ENCODE assay signal across 13 cellular contexts in the genomic region with DNA sequence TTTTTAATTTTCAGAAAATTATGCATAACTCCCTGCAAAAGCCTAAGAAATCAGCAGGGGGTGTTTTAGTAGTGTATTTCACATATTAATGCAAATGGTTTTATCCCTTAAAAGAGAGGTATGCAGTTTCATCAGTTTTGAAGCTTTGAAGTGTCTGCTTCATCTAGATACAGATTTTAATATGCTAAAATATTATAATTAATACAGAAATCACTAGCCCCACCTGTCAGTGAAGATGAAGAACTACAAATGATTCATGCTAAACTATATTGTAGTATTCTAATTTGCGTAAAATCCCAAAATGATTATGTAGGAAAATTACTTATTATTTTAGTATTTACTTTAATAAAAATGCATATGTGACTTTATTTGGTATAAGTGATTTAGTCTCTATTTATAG. TPM values are rescaled to one million over a fixed set of nuclear protein-coding genes. Genes with fewer than 3 reads are reported as not detected.
DNase-seq lines count a peak whose midpoint lies in the region; ATAC-seq and TF ChIP-seq lines count a peak whose summit lies in the region.
"Had no signal": no experiment of that assay in that cellular context is flagged by ENCODE, and none has a peak within 500 bp of the region (broad histone marks: within the 10 kb centered on the region; RNA-seq: fewer than 3 reads in every experiment).

No MANE protein-coding gene starts in this region.

- no peak overlapping the region for H4K8ac ChIP-seq in H9 (replicated peaks; ENCODE audit: insufficient read length, low read depth, low read length)

- no peak overlapping the region for H3K18ac ChIP-seq in H9 (ENCODE audit: insufficient read length, low read depth, low read length)

- H2BK20ac ChIP-seq in H9 (ENCODE audit: low read depth, low read length, poor library complexity, severe bottlenecking): no peak overlapping the region

- no peak overlapping the region for H2BK15ac ChIP-seq in H9 (ENCODE audit: low read depth, low read length)

- H3K27me3 ChIP-seq in BE2C: no peaks in the 10 kb centered on the region
- no peaks in the 10 kb centered on the region for H3K27me3 ChIP-seq in H9 (ENCODE audit: insufficient read depth, low read length)
- no peaks in the 10 kb centered on the region for H3K27me3 ChIP-seq in adipocyte (replicated peaks; ENCODE audit: control insufficient read depth, insufficient read depth, low read length)

- no peak overlapping the region for H2BK120ac ChIP-seq in H9 (ENCODE audit: low read depth, low read length, poor library complexity, severe bottlenecking)

- no peak overlapping the region for H2AK5ac ChIP-seq in H9 (ENCODE audit: insufficient read length, low read length)

- H4K91ac ChIP-seq in H9 (ENCODE audit: insufficient read length, low read depth, low read length): no peak overlapping the region

- DNase-seq in BE2C (no peak), H9 (no peak), adipocyte (ENCODE audit: low read depth) (peak; percentile 70), iris pigment epithelial cell (ENCODE audit: low read depth) (peak; percentile 24), NOMO-1 treated with DMSO at 0.1 percent for 48 hours (lab: John Stamatoyannopoulos, UW; ENCODE audit: unreplicated experiment) (no peak), NCI-H1417 treated with DMSO at 0.1 percent for 48 hours (lab: John Stamatoyannopoulos, UW) (no peak)
- DNase-seq in T-helper 2 cell treated with Interferon-gamma antibody and Interleukin-4, amounts not matched to agents 5 μg/mL and 100 μg/mL, for 36 hours (ENCODE audit: low spot score): no peak
- DNase-seq: Calu3; effector memory CD8-positive, alpha-beta T cell; NCI-H1930; retina had no signal

- H3K4ac ChIP-seq in H9 (ENCODE audit: low read depth, low read length): no peak overlapping the region

- H3K4me1 Mint-ChIP-seq in H9: peaks cover 15 to 16% of the 10 kb centered on the region in 2 experiments
- peaks cover 28% of the 10 kb centered on the region for H3K4me1 Mint-ChIP-seq in T-helper 2 cell treated with Interferon-gamma antibody and Interleukin-4, amounts not matched to agents 5 μg/mL and 100 μg/mL, for 36 hours (ENCODE audit: low read depth)

- no peaks in the 10 kb centered on the region for H3K9me3 Mint-ChIP-seq in H9
- no peaks in the 10 kb centered on the region for H3K9me3 Mint-ChIP-seq in T-helper 2 cell treated with Interferon-gamma antibody and Interleukin-4, amounts not matched to agents 5 μg/mL and 100 μg/mL, for 36 hours
- H3K9me3 Mint-ChIP-seq: effector memory CD8-positive, alpha-beta T cell had no signal

- ATAC-seq in HG02588 (IDR thresholded peaks at IDR 0.05; ENCODE audit: unreplicated experiment): no peak
- ATAC-seq: effector memory CD8-positive, alpha-beta T cell; GM12878 had no signal

- no peak overlapping the region for H2BK5ac ChIP-seq in H9 (ENCODE audit: insufficient read length, low read length)

- no peaks in the 10 kb centered on the region for H3K79me1 ChIP-seq in H9 (ENCODE audit: insufficient read depth, low read depth, low read length, poor library complexity, severe bottlenecking)

- H3K23me2 ChIP-seq in H9 (ENCODE audit: insufficient read length, low read depth, low read length, poor library complexity, severe bottlenecking): peaks cover 2% of the 10 kb centered on the region

- H3K23ac ChIP-seq in H9 (ENCODE audit: insufficient read length, low read depth, low read length): no peak overlapping the region

- H3T11ph ChIP-seq in H9 (ENCODE audit: low read length): no peak overlapping the region

- no peaks in the 10 kb centered on the region for H3K4me1 ChIP-seq in BE2C
- H3K4me1 ChIP-seq in H9 (ENCODE audit: insufficient read depth, low read length): no peaks in the 10 kb centered on the region; the same call in 1 of the 2 replicates
- peaks cover 9% of the 10 kb centered on the region for H3K4me1 ChIP-seq in adipocyte (ENCODE audit: control insufficient read depth, insufficient read depth, low read length)

- H3K9ac ChIP-seq in H9 (ENCODE audit: extremely low read depth, insufficient read length, low read length) (no peak overlapping the region), adipocyte (ENCODE audit: low read length) (no peak overlapping the region)

- H3K9me3 ChIP-seq in BE2C (no peaks in the 10 kb centered on the region), H9 (ENCODE audit: control insufficient read depth, low read depth, low read length) (no peaks in the 10 kb centered on the region), adipocyte (ENCODE audit: control insufficient read depth, low read length) (no peaks in the 10 kb centered on the region)

- H3K79me2 ChIP-seq in H9 (ENCODE audit: insufficient read depth, low read length): no peaks in the 10 kb centered on the region

- no peak overlapping the region for H3K27ac ChIP-seq in H9 (ENCODE audit: insufficient read length, low read depth, low read length)

- H3K27me3 Mint-ChIP-seq in H9 (ENCODE audit: low read depth): no peaks in the 10 kb centered on the region
- H3K27me3 Mint-ChIP-seq in T-helper 2 cell treated with Interferon-gamma antibody and Interleukin-4, amounts not matched to agents 5 μg/mL and 100 μg/mL, for 36 hours (ENCODE audit: low read depth): peaks cover 2% of the 10 kb centered on the region
- H3K27me3 Mint-ChIP-seq: effector memory CD8-positive, alpha-beta T cell had no signal

- H3K56ac ChIP-seq in H9 (ENCODE audit: insufficient read length, low read depth, low read length): no peak overlapping the region

- H3K4me3 Mint-ChIP-seq in H9: no peak overlapping the region
- H3K4me3 Mint-ChIP-seq in T-helper 2 cell treated with Interferon-gamma antibody and Interleukin-4, amounts not matched to agents 5 μg/mL and 100 μg/mL, for 36 hours: no peak overlapping the region
- H3K4me3 Mint-ChIP-seq: effector memory CD8-positive, alpha-beta T cell had no signal

- no peak overlapping the region for H3K27ac Mint-ChIP-seq in H9
- H3K27ac Mint-ChIP-seq in T-helper 2 cell treated with Interferon-gamma antibody and Interleukin-4, amounts not matched to agents 5 μg/mL and 100 μg/mL, for 36 hours: no peak overlapping the region
- H3K27ac Mint-ChIP-seq: effector memory CD8-positive, alpha-beta T cell had no signal

- WGBS in H9 (ENCODE audit: extremely low coverage, insufficient read length, low lambda C conversion rate): no CpG with 5 or more reads among the region's 1 CpG

- H2AFZ ChIP-seq in H9 (ENCODE audit: low read length): no peak overlapping the region

- H3K4me2 ChIP-seq in H9 (ENCODE audit: insufficient read depth, insufficient read length, low read length): no peak overlapping the region

- no peak overlapping the region for H3K4me3 ChIP-seq in BE2C (ENCODE audit: low read depth, low read length)
- H3K4me3 ChIP-seq in adipocyte (ENCODE audit: low read length): no peak overlapping the region
- H3K4me3 ChIP-seq: GM12878 had no signal

- no peak overlapping the region for H3K14ac ChIP-seq in H9 (ENCODE audit: insufficient read depth, low read length)

- H3K36me3 Mint-ChIP-seq in H9 (ENCODE audit: insufficient read depth in 1 of 3, low read depth in 3 of 3): peaks cover 0 to 8% (median 7%) of the 10 kb centered on the region in 3 experiments; a peak in 4 of 7 replicates
- peaks cover 11% of the 10 kb centered on the region for H3K36me3 Mint-ChIP-seq in T-helper 2 cell treated with Interferon-gamma antibody and Interleukin-4, amounts not matched to agents 5 μg/mL and 100 μg/mL, for 36 hours (ENCODE audit: low read depth)

- no peaks in the 10 kb centered on the region for H4K20me1 ChIP-seq in H9 (ENCODE audit: control insufficient read depth, insufficient read depth, insufficient read length)

- peak; percentile 23; the same call in 1 of the 2 replicates for TF ChIP-seq CTCF in BE2C (IDR thresholded peaks at IDR 0.05; ENCODE audit: low read depth, low read length)
- TF ChIP-seq CTCF in H9 (conservative IDR thresholded peaks at IDR 0.05): peak; percentile 30

- no peak overlapping the region for H2BK12ac ChIP-seq in H9 (ENCODE audit: insufficient read length, low read depth, low read length)

- no peaks in the 10 kb centered on the region for H3K36me3 ChIP-seq in BE2C
- no peaks in the 10 kb centered on the region for H3K36me3 ChIP-seq in adipocyte (ENCODE audit: control insufficient read depth, insufficient read depth, low read length, severe bottlenecking)

- H4K5ac ChIP-seq in H9 (ENCODE audit: insufficient read length, low read depth, low read length): no peak overlapping the region

RNA-seq across cellular contexts. Expression of a gene that starts 2.9 kb away (rescaled TPM):
- 44.9 TPM for polyA plus RNA-seq in BE2C (2012; ENCODE audit: insufficient read depth, insufficient read length, low read depth)
- total RNA-seq in H9 (2021): 28.6 and 31.5 TPM in 2 replicates

RNA-seq across cellular contexts. Expression of a gene that starts 53.4 kb away (rescaled TPM):
- polyA plus RNA-seq in BE2C (2012; ENCODE audit: insufficient read depth, insufficient read length, low read depth): 0.97 TPM
- not detected in 2 replicates for total RNA-seq in H9 (2021)
- total RNA-seq: Calu3, GM12878 had no signal

Comparison
In these comparisons a context has a peak if more than half of its experiments do, and no peak if none do; other contexts are left out.
1. DNase-seq: peak in adipocyte (single experiment) and iris pigment epithelial cell (single experiment); none in BE2C (single experiment), H9 (single experiment), NOMO-1 treated with DMSO at 0.1 percent for 48 hours (single experiment), T-helper 2 cell treated with Interferon-gamma antibody and Interleukin-4, amounts not matched to agents 5 μg/mL and 100 μg/mL, for 36 hours (single experiment) and NCI-H1417 treated with DMSO at 0.1 percent for 48 hours (single experiment).